In the genomic region with DNA sequence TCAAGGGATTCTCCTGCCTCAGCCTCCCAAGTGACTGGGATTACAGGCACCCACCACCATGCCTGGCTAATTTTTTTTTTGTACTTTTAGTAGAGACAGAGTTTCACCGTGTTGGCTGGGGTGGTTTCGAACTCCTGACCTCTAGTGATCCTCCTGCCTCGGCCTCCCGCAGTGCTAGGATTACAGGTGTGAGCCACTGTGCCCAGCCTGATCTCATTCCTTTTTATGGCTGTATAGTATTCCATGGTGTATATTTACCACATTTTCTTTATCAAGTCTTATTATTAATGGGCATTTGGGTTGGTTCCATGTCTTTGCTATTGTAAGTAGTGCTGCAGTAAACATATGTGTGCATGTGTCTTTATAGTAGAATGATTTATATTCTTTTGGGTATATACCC, we compare ENCODE assay signal across 1 cellular context. TPM values are rescaled to one million over a fixed set of nuclear protein-coding genes. Genes with fewer than 3 reads are reported as not detected.
"Had no signal": no experiment of that assay in that cellular context is flagged by ENCODE, and none has a peak within 500 bp of the region (broad histone marks: within the 10 kb centered on the region; RNA-seq: fewer than 3 reads in every experiment).

No MANE protein-coding gene starts in this region.

RNA-seq across cellular contexts. Expression of a gene that starts 50.4 kb away (rescaled TPM):
- polyA plus RNA-seq: IgD-negative memory B cell had no signal
